Comparison of ENCODE assay signal across 9 cellular contexts in genomic region chr16:25093208-25094061, GRCh38. TPM values are rescaled to one million over a fixed set of nuclear protein-coding genes. Genes with fewer than 3 reads are reported as not detected.
DNase-seq lines count a peak whose midpoint lies in the region; ATAC-seq and TF ChIP-seq lines count a peak whose summit lies in the region.
"Had no signal": no experiment of that assay in that cellular context is flagged by ENCODE, and none has a peak within 500 bp of the region (broad histone marks: within the 10 kb centered on the region; RNA-seq: fewer than 3 reads in every experiment).

No MANE protein-coding gene starts in this region.

- H3K9me3 ChIP-seq in CD4-positive, alpha-beta T cell (ENCODE audit: control insufficient read depth, low read length): no peaks in the 10 kb centered on the region
- H3K9me3 ChIP-seq in tibial artery: no peaks in the 10 kb centered on the region

- H3K4me1 Mint-ChIP-seq in CD4-positive, alpha-beta T cell (ENCODE audit: low read depth): peaks cover 33% of the 10 kb centered on the region
- peaks cover 25% of the 10 kb centered on the region for H3K4me1 Mint-ChIP-seq in activated T-helper 1 cell treated with anti-CD3 and anti-CD28 coated beads, Interleukin-12 subunit alpha, Interleukin-12 subunit beta, Interleukin-2, Interleukin-4 antibody, amounts not matched to agents 30 ng/mL and 10 ng/mL and 1 ng/mL, durations not matched to agents 14 hours and 24 hours and 36 hours (ENCODE audit: low read depth)

- H3K27ac Mint-ChIP-seq in CD4-positive, alpha-beta T cell: peak overlapping the region; percentile 94
- H3K27ac Mint-ChIP-seq in activated T-helper 1 cell treated with anti-CD3 and anti-CD28 coated beads, Interleukin-12 subunit alpha, Interleukin-12 subunit beta, Interleukin-2, Interleukin-4 antibody, amounts not matched to agents 30 ng/mL and 10 ng/mL and 1 ng/mL, durations not matched to agents 14 hours and 24 hours and 36 hours: peak overlapping the region; percentile 77

- no peak for DNase-seq in CD4-positive, alpha-beta T cell
- no peak for DNase-seq in activated T-helper 1 cell treated with anti-CD3 and anti-CD28 coated beads, Interleukin-12 subunit alpha, Interleukin-12 subunit beta, Interleukin-2, Interleukin-4 antibody, amounts not matched to agents 30 ng/mL and 10 ng/mL and 1 ng/mL, durations not matched to agents 14 hours and 24 hours and 36 hours (ENCODE audit: low spot score)
- DNase-seq in SHP77 (lab: John Stamatoyannopoulos, UW): no peak
- DNase-seq in NCI-H748 (lab: John Stamatoyannopoulos, UW; ENCODE audit: unreplicated experiment): no peak
- DNase-seq in NCI-H2196 (lab: John Stamatoyannopoulos, UW; ENCODE audit: unreplicated experiment): no peak
- no peak for DNase-seq in tibial artery
- DNase-seq: activated effector memory CD4-positive, alpha-beta T cell treated with Interleukin-2 at 50 U/mL for 16 hours had no signal

- no peaks in the 10 kb centered on the region for H3K27me3 ChIP-seq in CD4-positive, alpha-beta T cell (ENCODE audit: control insufficient read depth, insufficient read depth, low read length)
- H3K27me3 ChIP-seq in tibial artery: no peaks in the 10 kb centered on the region

- no peaks in the 10 kb centered on the region for H3K36me3 Mint-ChIP-seq in CD4-positive, alpha-beta T cell (ENCODE audit: low read depth)
- H3K36me3 Mint-ChIP-seq in activated T-helper 1 cell treated with anti-CD3 and anti-CD28 coated beads, Interleukin-12 subunit alpha, Interleukin-12 subunit beta, Interleukin-2, Interleukin-4 antibody, amounts not matched to agents 30 ng/mL and 10 ng/mL and 1 ng/mL, durations not matched to agents 14 hours and 24 hours and 36 hours (ENCODE audit: low read depth): peaks cover 10% of the 10 kb centered on the region

- H3K4me3 Mint-ChIP-seq in CD4-positive, alpha-beta T cell: peak overlapping the region; percentile 65
- peak overlapping the region; percentile 56 for H3K4me3 Mint-ChIP-seq in activated T-helper 1 cell treated with anti-CD3 and anti-CD28 coated beads, Interleukin-12 subunit alpha, Interleukin-12 subunit beta, Interleukin-2, Interleukin-4 antibody, amounts not matched to agents 30 ng/mL and 10 ng/mL and 1 ng/mL, durations not matched to agents 14 hours and 24 hours and 36 hours

- H3K27ac ChIP-seq in CD4-positive, alpha-beta T cell (ENCODE audit: low read depth, low read length): peak overlapping the region; percentile 57
- no peak overlapping the region for H3K27ac ChIP-seq in tibial artery

- CTCF ChIA-PET in CD4-positive, alpha-beta T cell (lab: Charles Lee): no interaction called here

- intact Hi-C loops in CD4-positive, alpha-beta T cell (cut with DNase I, micrococcal nuclease): no loop called here
- intact Hi-C loops in activated T-helper 1 cell treated with anti-CD3 and anti-CD28 coated beads, Interleukin-12 subunit alpha, Interleukin-12 subunit beta, Interleukin-2, Interleukin-4 antibody, amounts not matched to agents 30 ng/mL and 10 ng/mL and 1 ng/mL, durations not matched to agents 14 hours and 24 hours and 36 hours (cut with micrococcal nuclease): loop anchor here (1.0 kb wide), 5 partner anchors 14 to 78 kb away; partner anchors contain the start of gene ARHGAP17
- intact Hi-C loops in tibial artery (cut with DNase I; ENCODE audit: low total_unique reads): loop anchor here (10.0 kb wide), 1 partner anchor 179 kb away; no protein-coding TSS in a partner anchor

- H3K36me3 ChIP-seq in tibial artery: no peaks in the 10 kb centered on the region

- no peaks in the 10 kb centered on the region for H3K27me3 Mint-ChIP-seq in CD4-positive, alpha-beta T cell
- H3K27me3 Mint-ChIP-seq in activated T-helper 1 cell treated with anti-CD3 and anti-CD28 coated beads, Interleukin-12 subunit alpha, Interleukin-12 subunit beta, Interleukin-2, Interleukin-4 antibody, amounts not matched to agents 30 ng/mL and 10 ng/mL and 1 ng/mL, durations not matched to agents 14 hours and 24 hours and 36 hours (ENCODE audit: insufficient read depth): peaks cover 4% of the 10 kb centered on the region

- H3K4me1 ChIP-seq in tibial artery: no peaks in the 10 kb centered on the region

- POLR2A ChIA-PET in CD4-positive, alpha-beta T cell (lab: Charles Lee): interaction anchor here (1.3 to 1.6 kb wide), 3 partner anchors 27 to 78 kb away, joined by 5 to 12 read pairs (median 10); partner anchors contain the start of gene ARHGAP17

- no peak for TF ChIP-seq CTCF in CD4-positive, alpha-beta T cell (IDR thresholded peaks at IDR 0.05)
- TF ChIP-seq CTCF in tibial artery (IDR thresholded peaks at IDR 0.05): no peak

- peak; percentile 37 for ATAC-seq in CD4-positive, alpha-beta T cell (ENCODE audit: poor library complexity)
- ATAC-seq in GM19324 (IDR thresholded peaks at IDR 0.05; ENCODE audit: low FRiP score, unreplicated experiment) (peak; percentile 58), HG03432 (IDR thresholded peaks at IDR 0.05; ENCODE audit: unreplicated experiment) (peak; percentile 69)

- no peak overlapping the region for H3K4me3 ChIP-seq in tibial artery

- H3K9me3 Mint-ChIP-seq in CD4-positive, alpha-beta T cell: no peaks in the 10 kb centered on the region
- no peaks in the 10 kb centered on the region for H3K9me3 Mint-ChIP-seq in activated T-helper 1 cell treated with anti-CD3 and anti-CD28 coated beads, Interleukin-12 subunit alpha, Interleukin-12 subunit beta, Interleukin-2, Interleukin-4 antibody, amounts not matched to agents 30 ng/mL and 10 ng/mL and 1 ng/mL, durations not matched to agents 14 hours and 24 hours and 36 hours

RNA-seq across cellular contexts. Expression of gene LCMT1, which starts 18.1 kb away (rescaled TPM):
- total RNA-seq in CD4-positive, alpha-beta T cell: 10 to 100 TPM; 22.5 to 28.2 TPM
- 39.1 and 40.1 TPM in 2 replicates for total RNA-seq in activated T-helper 1 cell treated with anti-CD3 and anti-CD28 coated beads, Interleukin-12 subunit alpha, Interleukin-12 subunit beta, Interleukin-2, Interleukin-4 antibody, amounts not matched to agents 30 ng/mL and 10 ng/mL and 1 ng/mL, durations not matched to agents 14 hours and 24 hours and 36 hours

Comparison
In these comparisons a context has a peak if more than half of its experiments do, and no peak if none do; other contexts are left out.
1. intact Hi-C loops: an anchor here in activated T-helper 1 cell treated with anti-CD3 and anti-CD28 coated beads, Interleukin-12 subunit alpha, Interleukin-12 subunit beta, Interleukin-2, Interleukin-4 antibody, amounts not matched to agents 30 ng/mL and 10 ng/mL and 1 ng/mL, durations not matched to agents 14 hours and 24 hours and 36 hours (1.0 kb wide) and tibial artery (10.0 kb wide); none called in CD4-positive, alpha-beta T cell.